31 cellular contexts compared by ENCODE assay signal in the genomic region with DNA sequence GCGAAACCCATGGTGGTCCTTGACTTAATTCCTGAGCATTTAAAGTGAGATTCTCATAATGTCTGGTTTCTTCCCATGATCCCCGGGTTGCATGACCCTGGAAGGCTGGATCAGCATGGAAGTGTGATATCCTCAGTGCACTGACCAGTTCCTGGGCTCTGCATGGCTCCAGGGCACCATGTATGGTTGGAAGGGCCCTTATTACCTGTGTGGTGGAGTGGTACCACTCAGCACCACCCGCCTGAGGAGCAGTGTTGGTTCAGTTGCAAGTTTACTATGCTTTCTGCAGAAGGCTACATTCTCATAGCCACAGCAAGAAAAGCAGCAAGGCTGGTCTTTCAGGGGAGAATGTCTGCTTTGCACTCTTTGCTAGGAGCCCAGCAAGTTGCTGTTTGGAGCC.
"Had no signal": no experiment of that assay in that cellular context is flagged by ENCODE, and none has a peak within 500 bp of the region (broad histone marks: within the 10 kb centered on the region; RNA-seq: fewer than 3 reads in every experiment).

No MANE protein-coding gene starts in this region.

- DNase-seq: heart left ventricle; hypothalamus; immature natural killer cell; kidney; left colon; left lung; lower lobe of right lung; mammary epithelial cell; mesenchymal stem cell; mucosa of descending colon; naive thymus-derived CD4-positive, alpha-beta T cell; nucleus accumbens; pancreas; retina; right cardiac atrium; small intestine; stimulated activated CD4-positive, alpha-beta T cell treated with anti-CD3 and anti-CD28 coated beads, Interleukin-1b, Interleukin-23, amount 100 ng/mL, for 48 hours; stimulated activated CD4-positive, alpha-beta T cell treated with anti-CD3 and anti-CD28 coated beads, Interleukin-2, amount 100 ng/mL, for 48 hours; stimulated activated CD4-positive, alpha-beta T cell treated with anti-CD3 and anti-CD28 coated beads, Interleukin-4, amount 100 ng/mL, for 4 hours; stimulated activated CD8-positive, alpha-beta memory T cell treated with anti-CD3 and anti-CD28 coated beads, Interleukin-4, amount 100 ng/mL, for 48 hours; stimulated activated naive CD4-positive, alpha-beta T cell treated with Interleukin-2 at 50 U/mL for 16 hours; stimulated activated naive CD8-positive, alpha-beta T cell treated with anti-CD3 and anti-CD28 coated beads, Interleukin-15, amount 100 ng/mL, for 72 hours; testis; thyroid gland; transverse colon; upper lobe of right lung had no signal

- H3K27ac ChIP-seq: heart left ventricle, left lung, lower lobe of right lung, pancreas, prostate gland, testis, thyroid gland, transverse colon, upper lobe of right lung had no signal

- H3K27me3 ChIP-seq: heart left ventricle, left lung, pancreas, testis, thyroid gland, transverse colon, upper lobe of right lung had no signal

- H3K4me1 Mint-ChIP-seq: immature natural killer cell; mesothelial cell of epicardium; naive thymus-derived CD4-positive, alpha-beta T cell; stimulated activated memory B cell treated with anti-CD40 and anti-IgM and Interleukin-4, amounts not matched to agents 10 μg/mL and 1 μg/mL and 100 μg/mL, for 72 hours; stimulated activated naive CD8-positive, alpha-beta T cell treated with anti-CD3 and anti-CD28 coated beads, Interleukin-15, amount 100 ng/mL, for 72 hours had no signal

- H3K36me3 Mint-ChIP-seq: immature natural killer cell; mesothelial cell of epicardium; naive thymus-derived CD4-positive, alpha-beta T cell; natural killer cell treated with Interleukin-12 subunit alpha and Interleukin-12 subunit beta and Interleukin-15 and Interleukin-18, amount 100 ng/mL, for 72 hours; stimulated activated memory B cell treated with anti-CD40 and anti-IgM and Interleukin-4, amounts not matched to agents 10 μg/mL and 1 μg/mL and 100 μg/mL, for 72 hours had no signal

- H3K36me3 ChIP-seq: heart left ventricle, left lung, lower lobe of right lung, pancreas, prostate gland, thyroid gland, transverse colon, upper lobe of right lung had no signal

- H3K9me3 ChIP-seq: left lung, lower lobe of right lung, mucosa of descending colon, pancreas, prostate gland, testis, thyroid gland, transverse colon, upper lobe of right lung had no signal

- H3K27me3 Mint-ChIP-seq: stimulated activated memory B cell treated with anti-CD40 and anti-IgM and Interleukin-4, amounts not matched to agents 10 μg/mL and 1 μg/mL and 100 μg/mL, for 72 hours; stimulated activated naive CD8-positive, alpha-beta T cell treated with anti-CD3 and anti-CD28 coated beads, Interleukin-15, amount 100 ng/mL, for 72 hours had no signal

- H3K4me3 Mint-ChIP-seq: immature natural killer cell; mesothelial cell of epicardium; naive thymus-derived CD4-positive, alpha-beta T cell; natural killer cell treated with Interleukin-12 subunit alpha and Interleukin-12 subunit beta and Interleukin-15 and Interleukin-18, amount 100 ng/mL, for 72 hours; stimulated activated memory B cell treated with anti-CD40 and anti-IgM and Interleukin-4, amounts not matched to agents 10 μg/mL and 1 μg/mL and 100 μg/mL, for 72 hours; stimulated activated naive CD8-positive, alpha-beta T cell treated with anti-CD3 and anti-CD28 coated beads, Interleukin-15, amount 100 ng/mL, for 72 hours had no signal

- ATAC-seq: heart left ventricle; left colon; left lung; lower lobe of right lung; mucosa of descending colon; naive thymus-derived CD4-positive, alpha-beta T cell; natural killer cell treated with Interleukin-12 subunit alpha and Interleukin-12 subunit beta and Interleukin-15 and Interleukin-18, amount 100 ng/mL, for 72 hours; pancreas; right cardiac atrium; sciatic nerve; stimulated activated memory B cell treated with anti-CD40 and anti-IgM and Interleukin-4, amounts not matched to agents 10 μg/mL and 1 μg/mL and 100 μg/mL, for 72 hours; stimulated activated naive CD8-positive, alpha-beta T cell treated with anti-CD3 and anti-CD28 coated beads, Interleukin-15, amount 100 ng/mL, for 72 hours; upper lobe of right lung had no signal

- H3K4me1 ChIP-seq: heart left ventricle, left lung, lower lobe of right lung, pancreas, prostate gland, testis, thyroid gland, transverse colon, upper lobe of right lung had no signal

- H3K27ac Mint-ChIP-seq: immature natural killer cell; mesothelial cell of epicardium; naive thymus-derived CD4-positive, alpha-beta T cell; natural killer cell treated with Interleukin-12 subunit alpha and Interleukin-12 subunit beta and Interleukin-15 and Interleukin-18, amount 100 ng/mL, for 72 hours; stimulated activated memory B cell treated with anti-CD40 and anti-IgM and Interleukin-4, amounts not matched to agents 10 μg/mL and 1 μg/mL and 100 μg/mL, for 72 hours; stimulated activated naive CD8-positive, alpha-beta T cell treated with anti-CD3 and anti-CD28 coated beads, Interleukin-15, amount 100 ng/mL, for 72 hours had no signal

- H3K4me3 ChIP-seq: heart left ventricle, left lung, lower lobe of right lung, mucosa of descending colon, pancreas, prostate gland, testis, thyroid gland, transverse colon, upper lobe of right lung had no signal

- H3K9me3 Mint-ChIP-seq: natural killer cell treated with Interleukin-12 subunit alpha and Interleukin-12 subunit beta and Interleukin-15 and Interleukin-18, amount 100 ng/mL, for 72 hours; stimulated activated naive CD8-positive, alpha-beta T cell treated with anti-CD3 and anti-CD28 coated beads, Interleukin-15, amount 100 ng/mL, for 72 hours had no signal
